13 cellular contexts compared by ENCODE assay signal in genomic region chr6:4944325-4944724, GRCh38. TPM values are rescaled to one million over a fixed set of nuclear protein-coding genes. Genes with fewer than 3 reads are reported as not detected.
DNase-seq lines count a peak whose midpoint lies in the region; ATAC-seq and TF ChIP-seq lines count a peak whose summit lies in the region.
"Had no signal": no experiment of that assay in that cellular context is flagged by ENCODE, and none has a peak within 500 bp of the region (broad histone marks: within the 10 kb centered on the region; RNA-seq: fewer than 3 reads in every experiment).

No MANE protein-coding gene starts in this region.

- WGBS in IMR-90 (ENCODE audit: extremely low coverage in 2 of 2, insufficient read length in 1 of 2), 2 experiments: 100% methylated on average over 5 of the region's 8 CpGs; no CpG with 5 or more reads in 1 of the 2 experiments

- in situ Hi-C loops in IMR-90 (cut with MboI; ENCODE audit: low sequenced_read_pairs): no loop called here

- H4K91ac ChIP-seq in IMR-90 (ENCODE audit: insufficient read depth, low read depth, low read length): peak overlapping the region; percentile 7; the same call in 1 of the 2 replicates

- H2BK20ac ChIP-seq in IMR-90 (ENCODE audit: low read depth, low read length): no peak overlapping the region

- TF ChIP-seq POLR2A in IMR-90 (IDR thresholded peaks at IDR 0.05; ENCODE audit: low read depth, low read length): no peak

- no peak overlapping the region for H3K4ac ChIP-seq in IMR-90 (ENCODE audit: low read depth, low read length)

- H3K4me3 Mint-ChIP-seq in activated T-cell treated with anti-CD3 and anti-CD28 coated beads, Interleukin-2, amount 50 U/mL, for 72 hours: no peak overlapping the region
- H3K4me3 Mint-ChIP-seq in glutamatergic neuron (ENCODE audit: unreplicated experiment) (no peak overlapping the region), type B pancreatic cell (no peak overlapping the region)
- H3K4me3 Mint-ChIP-seq: CD14-positive monocyte; CD8-positive, alpha-beta T cell had no signal

- H3K4me1 ChIP-seq in IMR-90 (ENCODE audit: control insufficient read depth, insufficient read depth, low read length): peaks cover 18% of the 10 kb centered on the region

- no peak for ATAC-seq in activated T-cell treated with anti-CD3 and anti-CD28 coated beads, Interleukin-2, amount 50 U/mL, for 72 hours (replicated peaks in 1 of 2)
- ATAC-seq in IMR-90 (ENCODE audit: low read depth) (no peak), HG03139 (IDR thresholded peaks at IDR 0.05; ENCODE audit: unreplicated experiment) (no peak)
- ATAC-seq: CD8-positive, alpha-beta T cell had no signal

- no peak overlapping the region for H4K5ac ChIP-seq in IMR-90 (ENCODE audit: low read depth, low read length)

- no peak overlapping the region for H3K4me2 ChIP-seq in IMR-90 (ENCODE audit: low read depth, low read length)

- H2AK9ac ChIP-seq in IMR-90 (replicated peaks; ENCODE audit: low read depth, low read length, poor library complexity): no peak overlapping the region

- H3K79me1 ChIP-seq in IMR-90 (ENCODE audit: low read depth in 1 of 2, low read length in 2 of 2): peaks cover 12 to 38% of the 10 kb centered on the region in 2 experiments; a peak in 3 of 4 replicates

- H3K9me1 ChIP-seq in IMR-90 (ENCODE audit: insufficient read depth, low read length): peaks cover 25% of the 10 kb centered on the region

- H3K4me1 Mint-ChIP-seq in activated T-cell treated with anti-CD3 and anti-CD28 coated beads, Interleukin-2, amount 50 U/mL, for 72 hours (ENCODE audit: low read depth): peaks cover 50% of the 10 kb centered on the region
- H3K4me1 Mint-ChIP-seq in glutamatergic neuron (ENCODE audit: low read depth, unreplicated experiment): peaks cover 28% of the 10 kb centered on the region
- peaks cover 29% of the 10 kb centered on the region for H3K4me1 Mint-ChIP-seq in type B pancreatic cell (ENCODE audit: unreplicated experiment)

- no peaks in the 10 kb centered on the region for H3K27me3 ChIP-seq in IMR-90 (ENCODE audit: control insufficient read depth, insufficient read depth, low read length)

- BruUV-seq in IMR-90 (replicated peaks; lab: Mats Ljungman, UMichigan): no TSS peak

- dilution Hi-C loops in IMR-90 (cut with HindIII; ENCODE audit: low sequenced_read_pairs, unreplicated experiment): no loop called here

- TF ChIP-seq RAD21 in IMR-90 (IDR thresholded peaks at IDR 0.05; ENCODE audit: low read length): no peak

- H2BK5ac ChIP-seq in IMR-90 (ENCODE audit: low read depth, low read length, poor library complexity, severe bottlenecking): no peak overlapping the region

- POLR2A ChIA-PET in IMR-90 (lab: Charles Lee; ENCODE audit: unreplicated experiment): no interaction called here

- H3K23ac ChIP-seq in IMR-90 (ENCODE audit: low read depth, low read length): no peak overlapping the region

- no peak overlapping the region for H3K9ac ChIP-seq in IMR-90 (ENCODE audit: low read depth, low read length)

- peaks cover 21% of the 10 kb centered on the region for H4K20me1 ChIP-seq in IMR-90 (ENCODE audit: insufficient read depth, low read length)

- CTCF ChIA-PET in IMR-90 (lab: Yijun Ruan, JAX): interaction anchor here (0.6 kb wide), 1 partner anchor 95 kb away, joined by 6 read pairs; no protein-coding TSS in a partner anchor

- H3K18ac ChIP-seq in IMR-90 (ENCODE audit: low read depth, low read length): no peak overlapping the region

- TF ChIP-seq CTCF in IMR-90 (conservative IDR thresholded peaks at IDR 0.05; ENCODE audit: low read depth, low read length) (no peak), glutamatergic neuron (IDR thresholded peaks at IDR 0.05; ENCODE audit: partially characterized antibody, unreplicated experiment) (no peak), type B pancreatic cell (conservative IDR thresholded peaks at IDR 0.05) (no peak)

- H4K8ac ChIP-seq in IMR-90 (ENCODE audit: low read depth in 2 of 2, low read length in 2 of 2): no peak overlapping the region; a peak in 1 of 4 replicates

- H3K9me3 Mint-ChIP-seq in activated T-cell treated with anti-CD3 and anti-CD28 coated beads, Interleukin-2, amount 50 U/mL, for 72 hours: no peaks in the 10 kb centered on the region
- H3K9me3 Mint-ChIP-seq in glutamatergic neuron (ENCODE audit: unreplicated experiment) (peaks cover 14% of the 10 kb centered on the region), type B pancreatic cell (no peaks in the 10 kb centered on the region)
- H3K9me3 Mint-ChIP-seq: CD14-positive monocyte; CD8-positive, alpha-beta T cell had no signal

- H3K14ac ChIP-seq in IMR-90 (replicated peaks; ENCODE audit: low read depth, low read length): no peak overlapping the region

- DNase-seq in activated T-cell treated with anti-CD3 and anti-CD28 coated beads, Interleukin-2, amount 50 U/mL, for 72 hours: no peak
- DNase-seq in activated T-cell treated with anti-CD3 and anti-CD28 coated beads, Interleukin-2, amount 50 U/mL, for 48 hours: no peak
- no peak for DNase-seq in IMR-90
- DNase-seq in glutamatergic neuron: no peak
- DNase-seq in type B pancreatic cell (ENCODE audit: extremely low spot score, unreplicated experiment): peak; percentile 54
- no peak for DNase-seq in NCI-H524 (lab: John Stamatoyannopoulos, UW)
- DNase-seq: CD8-positive, alpha-beta T cell; COR-L47; DND-41; GDM1 had no signal

- no peak overlapping the region for H2AFZ ChIP-seq in IMR-90 (replicated peaks; ENCODE audit: low read length, poor library complexity)

- no peak overlapping the region for H3K56ac ChIP-seq in IMR-90 (ENCODE audit: extremely low read depth, insufficient read depth, low read length)

- no peak overlapping the region for H2BK15ac ChIP-seq in IMR-90 (ENCODE audit: low read depth, low read length)

- intact Hi-C loops in IMR-90 (cut with micrococcal nuclease): loop anchor here (5.0 to 10.0 kb wide), 2 partner anchors 170 to 587 kb away; no protein-coding TSS in a partner anchor

- peak overlapping the region; percentile 46; the same call in 1 of the 2 replicates for H2AK5ac ChIP-seq in IMR-90 (ENCODE audit: low read depth, low read length)

- H2BK120ac ChIP-seq in IMR-90 (ENCODE audit: low read depth, low read length): no peak overlapping the region

- H3K9me3 ChIP-seq in IMR-90 (ENCODE audit: control insufficient read depth, insufficient read depth, low read length): no peaks in the 10 kb centered on the region
- H3K9me3 ChIP-seq: HAP-1 had no signal

- H3K4me3 ChIP-seq in IMR-90 (ENCODE audit: insufficient read depth, low read depth, low read length): no peak overlapping the region
- H3K4me3 ChIP-seq: HAP-1 had no signal

- H3K36me3 ChIP-seq in IMR-90 (ENCODE audit: control insufficient read depth, insufficient read depth, low read length): peaks cover 27% of the 10 kb centered on the region

- H3K27ac ChIP-seq in IMR-90 (ENCODE audit: insufficient read depth, low read length): no peak overlapping the region

- no peaks in the 10 kb centered on the region for H3K27me3 Mint-ChIP-seq in activated T-cell treated with anti-CD3 and anti-CD28 coated beads, Interleukin-2, amount 50 U/mL, for 72 hours (ENCODE audit: low read depth)
- H3K27me3 Mint-ChIP-seq in glutamatergic neuron (ENCODE audit: unreplicated experiment) (peaks cover 2% of the 10 kb centered on the region), type B pancreatic cell (no peaks in the 10 kb centered on the region)

- peaks cover 2% of the 10 kb centered on the region in 2 donors for H3K36me3 Mint-ChIP-seq in activated T-cell treated with anti-CD3 and anti-CD28 coated beads, Interleukin-2, amount 50 U/mL, for 72 hours (ENCODE audit: insufficient read depth in 2 of 2)
- peaks cover under 1% of the 10 kb centered on the region for H3K36me3 Mint-ChIP-seq in glutamatergic neuron (ENCODE audit: unreplicated experiment)
- H3K36me3 Mint-ChIP-seq in type B pancreatic cell: peaks cover 31% of the 10 kb centered on the region

- peak overlapping the region; percentile 21 for H3K27ac Mint-ChIP-seq in activated T-cell treated with anti-CD3 and anti-CD28 coated beads, Interleukin-2, amount 50 U/mL, for 72 hours
- H3K27ac Mint-ChIP-seq in glutamatergic neuron (ENCODE audit: unreplicated experiment) (peak overlapping the region; percentile 76), type B pancreatic cell (no peak overlapping the region)
- H3K27ac Mint-ChIP-seq: CD8-positive, alpha-beta T cell had no signal

TF ChIP-seq in IMR-90, 13 proteins besides CTCF, POLR2A, EP300 and RAD21:
- TF ChIP-seq FOS (IDR thresholded peaks at IDR 0.05; ENCODE audit: low read depth, low read length): no peak
- TF ChIP-seq, protein P1, sequence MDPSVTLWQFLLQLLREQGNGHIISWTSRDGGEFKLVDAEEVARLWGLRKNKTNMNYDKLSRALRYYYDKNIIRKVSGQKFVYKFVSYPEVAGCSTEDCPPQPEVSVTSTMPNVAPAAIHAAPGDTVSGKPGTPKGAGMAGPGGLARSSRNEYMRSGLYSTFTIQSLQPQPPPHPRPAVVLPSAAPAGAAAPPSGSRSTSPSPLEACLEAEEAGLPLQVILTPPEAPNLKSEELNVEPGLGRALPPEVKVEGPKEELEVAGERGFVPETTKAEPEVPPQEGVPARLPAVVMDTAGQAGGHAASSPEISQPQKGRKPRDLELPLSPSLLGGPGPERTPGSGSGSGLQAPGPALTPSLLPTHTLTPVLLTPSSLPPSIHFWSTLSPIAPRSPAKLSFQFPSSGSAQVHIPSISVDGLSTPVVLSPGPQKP (IDR thresholded peaks at IDR 0.05; ENCODE audit: borderline replicate concordance, low read depth, low read length): no peak
- no peak for TF ChIP-seq CHD1 (IDR thresholded peaks at IDR 0.05; ENCODE audit: low read depth, low read length)
- no peak for TF ChIP-seq MAZ (IDR thresholded peaks at IDR 0.05; ENCODE audit: borderline replicate concordance, low read depth, low read length)
- TF ChIP-seq BHLHE40 (IDR thresholded peaks at IDR 0.05; ENCODE audit: low read depth, low read length): no peak

RNA-seq across cellular contexts. Expression of gene RPP40, which starts 59.5 kb away (rescaled TPM):
- total RNA-seq in activated T-cell treated with anti-CD3 and anti-CD28 coated beads, Interleukin-2, amount 50 U/mL, for 72 hours: 10 to 100 TPM in 1 of 2 donors, 1 to 10 TPM in 1; 8.2 to 10.8 TPM
- total RNA-seq in IMR-90 (2012; rRNA removed) (19.7 and 22.2 TPM in 2 replicates), glutamatergic neuron (ENCODE audit: unreplicated experiment) (6.9 TPM), type B pancreatic cell (ENCODE audit: low replicate concordance) (5.6 and 9.2 TPM in 2 replicates)
- polyA plus RNA-seq in IMR-90 (2012; rRNA removed): 6.6 and 8.1 TPM in 2 replicates
- 3.2 and 4.2 TPM in 2 replicates for polyA plus RNA-seq in IMR-90 (2012; cell fraction: cytosol; rRNA removed)
- polyA plus RNA-seq in IMR-90 (2012; cell fraction: nucleus; rRNA removed; ENCODE audit: low replicate concordance): 2.3 and 4.6 TPM in 2 replicates
